18 cellular contexts compared by ENCODE assay signal in the genomic region with DNA sequence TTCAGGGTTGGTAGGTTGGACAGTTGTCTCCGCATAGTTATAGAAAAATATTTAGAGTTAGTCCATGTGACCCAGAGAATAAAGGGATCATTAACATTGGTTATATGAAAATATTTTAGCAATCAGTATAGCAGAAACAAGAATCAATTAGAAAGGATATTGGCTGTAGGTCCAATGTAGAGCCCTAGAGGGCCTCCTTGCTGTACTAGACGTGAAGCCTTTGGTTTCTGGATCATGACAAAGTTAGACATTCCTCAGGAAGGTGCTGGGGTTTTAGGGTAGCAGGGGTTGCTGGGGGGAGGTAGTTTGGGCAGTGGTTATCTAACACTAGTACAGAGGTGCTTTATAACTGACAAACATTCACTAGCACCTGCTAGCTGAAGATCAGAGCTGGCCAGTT. TPM values are rescaled to one million over a fixed set of nuclear protein-coding genes. Genes with fewer than 3 reads are reported as not detected.
DNase-seq lines count a peak whose midpoint lies in the region; ATAC-seq, FAIRE-seq and TF ChIP-seq lines count a peak whose summit lies in the region.
"Had no signal": no experiment of that assay in that cellular context is flagged by ENCODE, and none has a peak within 500 bp of the region (broad histone marks: within the 10 kb centered on the region; RNA-seq: fewer than 3 reads in every experiment).

No MANE protein-coding gene starts in this region.

- POLR2A ChIA-PET in K562 (lab: Yijun Ruan, JAX) = no interaction called here

- no TSS peak for BruUV-seq in K562 (replicated peaks; lab: Mats Ljungman, UMichigan)

- FAIRE-seq in D721Med (lab: Jason Lieb, UNC) (no peak), HTR-8/SVneo (lab: Jason Lieb, UNC) (peak; percentile 28), K562 (lab: Jason Lieb, UNC) (no peak)
- FAIRE-seq: islet of Langerhans had no signal

- WGBS in K562 (ENCODE audit: insufficient coverage, low coverage, missing lambda C conversion rate) = 3% methylated on average over 2 of the region's 2 CpGs

- no peak for TF ChIP-seq POLR2A in K562 (conservative IDR thresholded peaks at IDR 0.05)

- no peak overlapping the region for H2AFZ ChIP-seq in K562 (ENCODE audit: low read depth, low read length)

- TF ChIP-seq RAD21 in K562 (CRISPR knock-in tag; conservative IDR thresholded peaks at IDR 0.05 in 1 of 2, IDR thresholded peaks at IDR 0.05 in 1 of 2) = 0 out of 4 replicates have a peak, but pooled peaks of 1 of the 2 experiments have one; percentile 19

- H3K79me2 ChIP-seq in K562 (ENCODE audit: control insufficient read depth, insufficient read depth, low read length) = no peaks in the 10 kb centered on the region

- peak; percentile 28 for TF ChIP-seq CTCF in D721Med (IDR thresholded peaks at IDR 0.05; ENCODE audit: insufficient read depth, missing control alignments)
- TF ChIP-seq CTCF in K562 (IDR thresholded peaks at IDR 0.05 in 2 of 3, conservative IDR thresholded peaks at IDR 0.05 in 1 of 3; ENCODE audit: insufficient read depth in 2 of 3, low read depth in 1 of 3, low read length in 3 of 3) = peak in 2 of 3 experiments; percentile 12 to 27; a peak in 2 of 6 replicates

- no peaks in the 10 kb centered on the region for H3K27me3 ChIP-seq in K562 (ENCODE audit: control insufficient read depth in 2 of 2, insufficient read depth in 2 of 2, low read length in 2 of 2)
- H3K27me3 ChIP-seq: BLaER1 had no signal

- no peaks in the 10 kb centered on the region for H3K9me3 ChIP-seq in K562 (replicated peaks; ENCODE audit: control insufficient read depth, insufficient read depth, low read depth, low read length)
- H3K9me3 ChIP-seq: BLaER1, thoracic aorta had no signal

- H4K20me1 ChIP-seq in K562 (replicated peaks; ENCODE audit: control insufficient read depth, insufficient read depth, low read length) = no peaks in the 10 kb centered on the region
- H4K20me1 ChIP-seq: BLaER1 had no signal

- no peaks in the 10 kb centered on the region for H3K9me1 ChIP-seq in K562 (ENCODE audit: control insufficient read depth, insufficient read depth, low read length)

- H3K4me1 ChIP-seq in K562 (replicated peaks in 1 of 2; ENCODE audit: control insufficient read depth in 2 of 2, insufficient read depth in 2 of 2, low read length in 2 of 2) = no peaks in the 10 kb centered on the region
- H3K4me1 ChIP-seq: BLaER1 had no signal

- no peak overlapping the region for H3K27ac ChIP-seq in K562 (ENCODE audit: extremely low read depth, low read depth, low read length)
- H3K27ac ChIP-seq in substantia nigra (ENCODE audit: low read depth, low read length, poor library complexity, severe bottlenecking) = no peak overlapping the region
- H3K27ac ChIP-seq: BLaER1, thoracic aorta had no signal

- in situ Hi-C loops in K562 (cut with MboI) = no loop called here

- TF ChIP-seq EP300 in K562 (IDR thresholded peaks at IDR 0.05; ENCODE audit: low read length) = no peak

- DNase-seq in D721Med (ENCODE audit: insufficient read length, low spot score) (no peak), HTR-8/SVneo (ENCODE audit: insufficient read length, low spot score) (no peak), K562 (ENCODE audit: extremely low read depth in 1 of 4, low spot score in 3 of 4) (no peak), lung microvascular endothelial cell (ENCODE audit: low read depth in 2 of 2) (peak; percentile 16 to 23), NCI-H1092 (lab: John Stamatoyannopoulos, UW) (no peak), substantia nigra (lab: John Stamatoyannopoulos, UW) (no peak)
- DNase-seq: activated CD4-positive, alpha-beta T cell treated with anti-CD3 and anti-CD28 coated beads for 1 hour; activated CD8-positive, alpha-beta memory T cell treated with anti-CD3 and anti-CD28 coated beads, Interleukin-2, amount 50 U/mL, for 4 hours; activated naive CD4-positive, alpha-beta T cell treated with anti-CD3 and anti-CD28 coated beads for 36 hours; NCI-H1436; T-helper 1 cell had no signal

- no peak overlapping the region for H3K9ac ChIP-seq in K562 (ENCODE audit: insufficient read depth in 1 of 2, low read depth in 2 of 2, low read length in 2 of 2)
- H3K9ac ChIP-seq: BLaER1 had no signal

- intact Hi-C loops in K562 (cut with micrococcal nuclease) = loop anchor here (10.0 kb wide), 1 partner anchor 203 kb away; no protein-coding TSS in a partner anchor

- CTCF ChIA-PET in K562 (lab: Yijun Ruan, JAX; ENCODE audit: low intra/inter-chr PET ratio) = no interaction called here

- H3K4me3 ChIP-seq in K562 = no peak overlapping the region
- H3K4me3 ChIP-seq: BLaER1, thoracic aorta had no signal

- H3K4me2 ChIP-seq in K562 (ENCODE audit: insufficient read depth, low read length) = no peak overlapping the region
- H3K4me2 ChIP-seq: BLaER1 had no signal

- no peak for ATAC-seq in K562
- no peak for ATAC-seq in GM21360 (IDR thresholded peaks at IDR 0.05; ENCODE audit: unreplicated experiment)
- ATAC-seq in HG03457 (IDR thresholded peaks at IDR 0.05; ENCODE audit: unreplicated experiment) = no peak
- ATAC-seq: Panc1 had no signal

- no peaks in the 10 kb centered on the region for H3K36me3 ChIP-seq in K562 (ENCODE audit: control insufficient read depth, insufficient read depth, low read length)
- H3K36me3 ChIP-seq: BLaER1, thoracic aorta had no signal

TF ChIP-seq in K562, 482 proteins besides CTCF, POLR2A, EP300 and RAD21:
- TF ChIP-seq SRSF7 (optimal IDR thresholded peaks at IDR 0.05; ENCODE audit: low read depth, low read length) (no peak), GTF3C2 (IDR thresholded peaks at IDR 0.05; ENCODE audit: borderline replicate concordance, extremely low read depth, insufficient read length) (no peak), CBX1 (IDR thresholded peaks at IDR 0.05; ENCODE audit: low read depth) (no peak)
TF ChIP-seq in K562: peak in this region for 0.

RNA-seq across cellular contexts. Expression of gene ANKFN1, which starts 31.6 kb away (rescaled TPM):
- not detected in 2 replicates for total RNA-seq in K562 (2011; cell fraction: chromatin; rRNA removed; ENCODE audit: low replicate concordance)
- total RNA-seq in K562 (2011; cell fraction: nucleolus; rRNA removed) = 0.33 TPM in 1 of 2 replicates, not detected in the other
- 0.37 TPM in 1 of 2 replicates, not detected in the other for total RNA-seq in K562 (2011; cell fraction: nucleoplasm; rRNA removed)
- total RNA-seq in K562 (2014; rRNA removed) (0.49 TPM in 1 of 2 replicates, not detected in the other), K562 (2014; rRNA removed; fragmentation: Illumina TruSeq; extraction: Trizol) (0.26 and 0.29 TPM in 2 replicates), K562 (2015; rRNA removed; fragmentation: Illumina TruSeq; extraction: Trizol) (0.11 and 0.23 TPM in 2 replicates), K562 (2021) (0.11 and 0.13 TPM in 2 replicates), lung microvascular endothelial cell (not detected in 2 replicates)
- polyA plus RNA-seq in K562 (2011; rRNA removed) (0.04 TPM in 1 of 2 replicates, not detected in the other), K562 (2014; fragmentation: Illumina TruSeq; extraction: Trizol) (0.17 and 0.24 TPM in 2 replicates), K562 (2014; fragmentation: Nextera tagmentation; extraction: Ambion mirVana) (under 1 TPM; 0.10 to 0.39 TPM), K562 (2014; rRNA removed) (0.16 and 0.19 TPM in 2 replicates)
- not detected in 2 replicates for polyA plus RNA-seq in K562 (2011; cell fraction: cytosol; rRNA removed)
- 0.16 TPM in 1 of 2 replicates, not detected in the other for polyA plus RNA-seq in K562 (2011; cell fraction: nucleus; rRNA removed)
- 0.05 and 2.7 TPM in 2 replicates for polyA plus RNA-seq in K562 (2012)
- 0.11 TPM in 1 of 2 replicates, not detected in the other for polyA minus RNA-seq in K562 (2011; rRNA and poly(A)+ RNA removed)
- not detected in 2 replicates for polyA minus RNA-seq in K562 (2011; cell fraction: cytosol; rRNA and poly(A)+ RNA removed)
- not detected in 2 replicates for polyA minus RNA-seq in K562 (2011; cell fraction: nucleus; rRNA and poly(A)+ RNA removed)
- total RNA-seq: activated naive CD4-positive, alpha-beta T cell treated with anti-CD3 and anti-CD28 coated beads for 36 hours; renal cortical epithelial cell had no signal

Comparison
In these comparisons a context has a peak if more than half of its experiments do, and no peak if none do; other contexts are left out.
1. DNase-seq: peak in lung microvascular endothelial cell (2 of 2); none in D721Med (single experiment), HTR-8/SVneo (single experiment), K562 (0 of 4), NCI-H1092 (single experiment) and substantia nigra (0 of 49).